In the genomic region with DNA sequence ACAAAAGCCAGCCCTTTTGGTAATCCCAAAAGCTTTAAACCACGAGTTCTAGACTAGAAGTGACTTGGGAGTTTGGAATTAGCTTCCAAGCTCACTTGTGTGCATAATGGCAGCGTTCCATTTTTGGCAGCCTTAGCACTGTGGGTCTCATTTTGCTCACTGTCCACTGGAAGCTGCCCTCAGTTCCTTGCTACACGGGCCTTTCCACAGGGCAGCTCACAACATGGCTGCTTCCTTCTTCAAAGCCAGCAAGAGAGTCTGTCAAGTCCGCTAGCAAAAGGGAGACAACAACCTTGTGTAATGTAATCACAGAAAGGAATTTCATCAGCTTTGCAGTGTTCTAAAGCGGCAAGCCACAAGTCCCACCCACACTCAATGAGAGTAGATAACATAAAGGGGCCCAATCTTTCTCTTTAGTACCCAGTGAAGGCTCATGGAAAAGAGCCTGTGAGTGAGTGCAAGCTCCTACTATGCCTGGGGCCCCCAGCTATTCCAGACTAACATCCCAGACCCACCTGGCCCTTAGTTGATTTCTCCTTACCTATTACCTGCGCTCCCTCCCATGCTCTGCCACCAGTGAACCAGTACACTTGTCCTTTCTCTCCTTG, we compare ENCODE assay signal across 1 cellular context.
TF ChIP-seq lines count a peak whose summit lies in the region.

No MANE protein-coding gene starts in this region.

TF ChIP-seq in HepG2, 621 proteins besides CTCF, POLR2A, EP300 and RAD21 (continued from another document):
- TF ChIP-seq ZNF501 (CRISPR knock-in tag; IDR thresholded peaks at IDR 0.05) (0 out of 2 replicates have a peak, but pooled peaks have one; percentile 37), ZNF484 (CRISPR knock-in tag; IDR thresholded peaks at IDR 0.05; ENCODE audit: borderline replicate concordance, low read depth) (no peak), FOSL2 (CRISPR knock-in tag; IDR thresholded peaks at IDR 0.05) (0 out of 2 replicates have a peak, but pooled peaks have one; percentile 15), KLF6 (CRISPR knock-in tag; IDR thresholded peaks at IDR 0.05) (0 out of 2 replicates have a peak, but pooled peaks have one; percentile 36), GZF1 (CRISPR knock-in tag; IDR thresholded peaks at IDR 0.05) (no peak), POLR2G (IDR thresholded peaks at IDR 0.05; ENCODE audit: low read depth, low read length) (peak; percentile 48), BCL6 (CRISPR knock-in tag; IDR thresholded peaks at IDR 0.05) (peak; percentile 23; the same call in 1 of the 2 replicates), ZBTB3 (CRISPR knock-in tag; IDR thresholded peaks at IDR 0.05; ENCODE audit: borderline replicate concordance, low read depth) (no peak), CBX5 (CRISPR knock-in tag; IDR thresholded peaks at IDR 0.05; ENCODE audit: borderline replicate concordance) (peak; percentile 52; the same call in 1 of the 2 replicates), MED1 (CRISPR knock-in tag; IDR thresholded peaks at IDR 0.05) (no peak), SOX5 (CRISPR knock-in tag; IDR thresholded peaks at IDR 0.05; ENCODE audit: borderline replicate concordance) (peak; percentile 44; the same call in 1 of the 2 replicates), THAP11 (CRISPR knock-in tag; IDR thresholded peaks at IDR 0.05) (peak; percentile 76), CEBPB (IDR thresholded peaks at IDR 0.05; ENCODE audit: borderline replicate concordance, low read depth, low read length) (peak; percentile 69), GABPB1 (CRISPR knock-in tag; IDR thresholded peaks at IDR 0.05) (peak; percentile 26; the same call in 1 of the 2 replicates), ATF4 (CRISPR knock-in tag; IDR thresholded peaks at IDR 0.05) (peak in 1 of 2 experiments; percentile 99; a peak in 2 of 4 replicates), FOXA3 (CRISPR knock-in tag; IDR thresholded peaks at IDR 0.05) (peak; percentile 39), ZKSCAN8 (CRISPR knock-in tag; IDR thresholded peaks at IDR 0.05; ENCODE audit: borderline replicate concordance) (no peak), FOXP1 (IDR thresholded peaks at IDR 0.05) (no peak), FOXP1 (CRISPR knock-in tag; IDR thresholded peaks at IDR 0.05) (0 out of 2 replicates have a peak, but pooled peaks have one; percentile 12), SALL1 (CRISPR knock-in tag; IDR thresholded peaks at IDR 0.05) (peak; percentile 10; the same call in 1 of the 2 replicates), FOSL1 (CRISPR knock-in tag; IDR thresholded peaks at IDR 0.05; ENCODE audit: borderline replicate concordance) (no peak), ZNF7 (CRISPR knock-in tag; IDR thresholded peaks at IDR 0.05) (peak; percentile 63; the same call in 1 of the 2 replicates), SPEN (CRISPR knock-in tag; IDR thresholded peaks at IDR 0.05; ENCODE audit: low read depth) (no peak), FOXK1 (CRISPR knock-in tag; IDR thresholded peaks at IDR 0.05; ENCODE audit: borderline replicate concordance, low read depth) (peak; percentile 53; the same call in 1 of the 2 replicates), ZSCAN5A (CRISPR knock-in tag; IDR thresholded peaks at IDR 0.05; ENCODE audit: borderline replicate concordance) (no peak), CEBPG (CRISPR knock-in tag; IDR thresholded peaks at IDR 0.05) (peak; percentile 89)
- TF ChIP-seq, protein P1, sequence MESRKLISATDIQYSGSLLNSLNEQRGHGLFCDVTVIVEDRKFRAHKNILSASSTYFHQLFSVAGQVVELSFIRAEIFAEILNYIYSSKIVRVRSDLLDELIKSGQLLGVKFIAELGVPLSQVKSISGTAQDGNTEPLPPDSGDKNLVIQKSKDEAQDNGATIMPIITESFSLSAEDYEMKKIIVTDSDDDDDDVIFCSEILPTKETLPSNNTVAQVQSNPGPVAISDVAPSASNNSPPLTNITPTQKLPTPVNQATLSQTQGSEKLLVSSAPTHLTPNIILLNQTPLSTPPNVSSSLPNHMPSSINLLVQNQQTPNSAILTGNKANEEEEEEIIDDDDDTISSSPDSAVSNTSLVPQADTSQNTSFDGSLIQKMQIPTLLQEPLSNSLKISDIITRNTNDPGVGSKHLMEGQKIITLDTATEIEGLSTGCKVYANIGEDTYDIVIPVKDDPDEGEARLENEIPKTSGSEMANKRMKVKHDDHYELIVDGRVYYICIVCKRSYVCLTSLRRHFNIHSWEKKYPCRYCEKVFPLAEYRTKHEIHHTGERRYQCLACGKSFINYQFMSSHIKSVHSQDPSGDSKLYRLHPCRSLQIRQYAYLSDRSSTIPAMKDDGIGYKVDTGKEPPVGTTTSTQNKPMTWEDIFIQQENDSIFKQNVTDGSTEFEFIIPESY (CRISPR knock-in tag; IDR thresholded peaks at IDR 0.05) = peak; percentile 82
- TF ChIP-seq, protein P2, sequence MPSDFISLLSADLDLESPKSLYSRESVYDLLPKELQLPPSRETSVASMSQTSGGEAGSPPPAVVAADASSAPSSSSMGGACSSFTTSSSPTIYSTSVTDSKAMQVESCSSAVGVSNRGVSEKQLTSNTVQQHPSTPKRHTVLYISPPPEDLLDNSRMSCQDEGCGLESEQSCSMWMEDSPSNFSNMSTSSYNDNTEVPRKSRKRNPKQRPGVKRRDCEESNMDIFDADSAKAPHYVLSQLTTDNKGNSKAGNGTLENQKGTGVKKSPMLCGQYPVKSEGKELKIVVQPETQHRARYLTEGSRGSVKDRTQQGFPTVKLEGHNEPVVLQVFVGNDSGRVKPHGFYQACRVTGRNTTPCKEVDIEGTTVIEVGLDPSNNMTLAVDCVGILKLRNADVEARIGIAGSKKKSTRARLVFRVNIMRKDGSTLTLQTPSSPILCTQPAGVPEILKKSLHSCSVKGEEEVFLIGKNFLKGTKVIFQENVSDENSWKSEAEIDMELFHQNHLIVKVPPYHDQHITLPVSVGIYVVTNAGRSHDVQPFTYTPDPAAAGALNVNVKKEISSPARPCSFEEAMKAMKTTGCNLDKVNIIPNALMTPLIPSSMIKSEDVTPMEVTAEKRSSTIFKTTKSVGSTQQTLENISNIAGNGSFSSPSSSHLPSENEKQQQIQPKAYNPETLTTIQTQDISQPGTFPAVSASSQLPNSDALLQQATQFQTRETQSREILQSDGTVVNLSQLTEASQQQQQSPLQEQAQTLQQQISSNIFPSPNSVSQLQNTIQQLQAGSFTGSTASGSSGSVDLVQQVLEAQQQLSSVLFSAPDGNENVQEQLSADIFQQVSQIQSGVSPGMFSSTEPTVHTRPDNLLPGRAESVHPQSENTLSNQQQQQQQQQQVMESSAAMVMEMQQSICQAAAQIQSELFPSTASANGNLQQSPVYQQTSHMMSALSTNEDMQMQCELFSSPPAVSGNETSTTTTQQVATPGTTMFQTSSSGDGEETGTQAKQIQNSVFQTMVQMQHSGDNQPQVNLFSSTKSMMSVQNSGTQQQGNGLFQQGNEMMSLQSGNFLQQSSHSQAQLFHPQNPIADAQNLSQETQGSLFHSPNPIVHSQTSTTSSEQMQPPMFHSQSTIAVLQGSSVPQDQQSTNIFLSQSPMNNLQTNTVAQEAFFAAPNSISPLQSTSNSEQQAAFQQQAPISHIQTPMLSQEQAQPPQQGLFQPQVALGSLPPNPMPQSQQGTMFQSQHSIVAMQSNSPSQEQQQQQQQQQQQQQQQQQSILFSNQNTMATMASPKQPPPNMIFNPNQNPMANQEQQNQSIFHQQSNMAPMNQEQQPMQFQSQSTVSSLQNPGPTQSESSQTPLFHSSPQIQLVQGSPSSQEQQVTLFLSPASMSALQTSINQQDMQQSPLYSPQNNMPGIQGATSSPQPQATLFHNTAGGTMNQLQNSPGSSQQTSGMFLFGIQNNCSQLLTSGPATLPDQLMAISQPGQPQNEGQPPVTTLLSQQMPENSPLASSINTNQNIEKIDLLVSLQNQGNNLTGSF (CRISPR knock-in tag; IDR thresholded peaks at IDR 0.05) = no peak
- TF ChIP-seq, protein P3, sequence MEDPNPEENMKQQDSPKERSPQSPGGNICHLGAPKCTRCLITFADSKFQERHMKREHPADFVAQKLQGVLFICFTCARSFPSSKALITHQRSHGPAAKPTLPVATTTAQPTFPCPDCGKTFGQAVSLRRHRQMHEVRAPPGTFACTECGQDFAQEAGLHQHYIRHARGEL (CRISPR knock-in tag; IDR thresholded peaks at IDR 0.05) = no peak
- TF ChIP-seq, protein P4, sequence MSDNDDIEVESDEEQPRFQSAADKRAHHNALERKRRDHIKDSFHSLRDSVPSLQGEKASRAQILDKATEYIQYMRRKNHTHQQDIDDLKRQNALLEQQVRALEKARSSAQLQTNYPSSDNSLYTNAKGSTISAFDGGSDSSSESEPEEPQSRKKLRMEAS (IDR thresholded peaks at IDR 0.05) = peak; percentile 9; the same call in 1 of the 2 replicates
- TF ChIP-seq, protein P5, sequence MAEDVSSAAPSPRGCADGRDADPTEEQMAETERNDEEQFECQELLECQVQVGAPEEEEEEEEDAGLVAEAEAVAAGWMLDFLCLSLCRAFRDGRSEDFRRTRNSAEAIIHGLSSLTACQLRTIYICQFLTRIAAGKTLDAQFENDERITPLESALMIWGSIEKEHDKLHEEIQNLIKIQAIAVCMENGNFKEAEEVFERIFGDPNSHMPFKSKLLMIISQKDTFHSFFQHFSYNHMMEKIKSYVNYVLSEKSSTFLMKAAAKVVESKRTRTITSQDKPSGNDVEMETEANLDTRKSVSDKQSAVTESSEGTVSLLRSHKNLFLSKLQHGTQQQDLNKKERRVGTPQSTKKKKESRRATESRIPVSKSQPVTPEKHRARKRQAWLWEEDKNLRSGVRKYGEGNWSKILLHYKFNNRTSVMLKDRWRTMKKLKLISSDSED (CRISPR knock-in tag; IDR thresholded peaks at IDR 0.05) = no peak
- TF ChIP-seq, protein P6, sequence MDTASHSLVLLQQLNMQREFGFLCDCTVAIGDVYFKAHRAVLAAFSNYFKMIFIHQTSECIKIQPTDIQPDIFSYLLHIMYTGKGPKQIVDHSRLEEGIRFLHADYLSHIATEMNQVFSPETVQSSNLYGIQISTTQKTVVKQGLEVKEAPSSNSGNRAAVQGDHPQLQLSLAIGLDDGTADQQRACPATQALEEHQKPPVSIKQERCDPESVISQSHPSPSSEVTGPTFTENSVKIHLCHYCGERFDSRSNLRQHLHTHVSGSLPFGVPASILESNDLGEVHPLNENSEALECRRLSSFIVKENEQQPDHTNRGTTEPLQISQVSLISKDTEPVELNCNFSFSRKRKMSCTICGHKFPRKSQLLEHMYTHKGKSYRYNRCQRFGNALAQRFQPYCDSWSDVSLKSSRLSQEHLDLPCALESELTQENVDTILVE (CRISPR knock-in tag; IDR thresholded peaks at IDR 0.05) = peak; percentile 54; the same call in 1 of the 2 replicates
TF ChIP-seq in HepG2: peak in this region for 42.
